Comparison of ENCODE assay signal across 8 cellular contexts in the genomic region with DNA sequence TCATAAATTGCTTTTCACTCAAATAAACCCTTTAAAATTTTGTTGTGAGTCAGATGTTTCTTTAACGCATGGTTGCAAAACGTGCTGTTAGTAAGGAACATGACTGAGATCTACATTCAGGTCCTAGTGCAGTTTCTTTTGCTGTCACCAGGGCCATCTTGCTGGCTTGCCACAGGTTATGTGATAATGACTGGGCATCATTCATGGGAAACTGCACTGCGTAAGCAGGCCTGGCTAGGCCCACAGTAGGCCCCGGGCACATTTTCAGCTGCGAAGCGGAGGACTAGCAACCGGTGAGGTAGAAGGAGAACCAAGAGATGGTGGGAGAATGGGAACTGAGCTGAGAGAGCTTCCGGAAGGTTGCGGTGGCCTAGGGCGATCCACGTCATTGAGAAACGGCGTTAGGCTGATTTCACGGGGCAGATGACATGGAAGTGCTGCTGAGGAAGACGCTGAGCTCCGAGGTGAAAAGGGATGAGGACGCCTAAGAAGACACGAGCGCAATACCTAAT. TPM values are rescaled to one million over a fixed set of nuclear protein-coding genes. Genes with fewer than 3 reads are reported as not detected.
DNase-seq lines count a peak whose midpoint lies in the region; ATAC-seq, FAIRE-seq and TF ChIP-seq lines count a peak whose summit lies in the region.

No MANE protein-coding gene starts in this region.

- H3K79me2 ChIP-seq in Karpas-422 (ENCODE audit: low read length) (no peaks in the 10 kb centered on the region), K562 (ENCODE audit: control insufficient read depth, insufficient read depth, low read length) (no peaks in the 10 kb centered on the region), osteoblast (ENCODE audit: insufficient read depth, low read length) (no peaks in the 10 kb centered on the region)

- H3K9me3 ChIP-seq in Karpas-422 (ENCODE audit: low read length): no peaks in the 10 kb centered on the region
- H3K9me3 ChIP-seq in K562 (replicated peaks; ENCODE audit: control insufficient read depth, insufficient read depth, low read depth, low read length): no peaks in the 10 kb centered on the region
- no peaks in the 10 kb centered on the region for H3K9me3 ChIP-seq in osteoblast (ENCODE audit: low read depth, low read length)
- no peaks in the 10 kb centered on the region for H3K9me3 ChIP-seq in ascending aorta

- ATAC-seq in K562 (no peak), GM18858 (IDR thresholded peaks at IDR 0.05; ENCODE audit: unreplicated experiment) (no peak)

- 85% methylated on average over 11 of the region's 19 CpGs for WGBS in K562 (ENCODE audit: insufficient coverage, low coverage, missing lambda C conversion rate)

- no peaks in the 10 kb centered on the region for H3K9me2 ChIP-seq in Karpas-422 (replicated peaks; ENCODE audit: insufficient read depth, low read length)

- FAIRE-seq in GM12892 (lab: Jason Lieb, UNC) (peak; percentile 96), K562 (lab: Jason Lieb, UNC) (peak; percentile 23)

- BruUV-seq in K562 (replicated peaks; lab: Mats Ljungman, UMichigan): no TSS peak

- peak; percentile 63 for DNase-seq in GM12892 (ENCODE audit: insufficient read length)
- peak; percentile 76 for DNase-seq in Karpas-422
- no peak for DNase-seq in K562 (ENCODE audit: extremely low read depth in 1 of 4, low spot score in 3 of 4)
- peak; percentile 88 for DNase-seq in osteoblast (ENCODE audit: insufficient read length, low spot score, missing footprints)
- DNase-seq in ascending aorta (ENCODE audit: low spot score in 2 of 2): no peak
- DNase-seq in DMS153 (lab: John Stamatoyannopoulos, UW): no peak
- DNase-seq in retina: no peak

- intact Hi-C loops in K562 (cut with micrococcal nuclease): no loop called here
- intact Hi-C loops in ascending aorta (cut with DNase I): no loop called here

- no peaks in the 10 kb centered on the region for H3K27me3 ChIP-seq in Karpas-422 (ENCODE audit: low read length)
- H3K27me3 ChIP-seq in K562 (ENCODE audit: control insufficient read depth in 2 of 2, insufficient read depth in 2 of 2, low read length in 2 of 2): no peaks in the 10 kb centered on the region
- peaks cover 31% of the 10 kb centered on the region for H3K27me3 ChIP-seq in osteoblast (ENCODE audit: insufficient read depth, low read length)
- peaks cover 3% of the 10 kb centered on the region for H3K27me3 ChIP-seq in ascending aorta

- TF ChIP-seq POLR2A in GM12892 (IDR thresholded peaks at IDR 0.05; ENCODE audit: low read depth, low read length) (peak; percentile 71; the same call in 1 of the 2 replicates), K562 (conservative IDR thresholded peaks at IDR 0.05) (no peak)

- no peaks in the 10 kb centered on the region for H3K9me1 ChIP-seq in K562 (ENCODE audit: control insufficient read depth, insufficient read depth, low read length)

- peak overlapping the region; percentile 34 for H3K4me2 ChIP-seq in Karpas-422 (ENCODE audit: low read depth, low read length, poor library complexity, severe bottlenecking)
- no peak overlapping the region for H3K4me2 ChIP-seq in K562 (ENCODE audit: insufficient read depth, low read length)
- no peak overlapping the region for H3K4me2 ChIP-seq in osteoblast (ENCODE audit: insufficient read depth, low read length)

- H4K20me1 ChIP-seq in Karpas-422 (ENCODE audit: insufficient read depth, low read depth, low read length) (no peaks in the 10 kb centered on the region), K562 (replicated peaks; ENCODE audit: control insufficient read depth, insufficient read depth, low read length) (no peaks in the 10 kb centered on the region), osteoblast (ENCODE audit: insufficient read depth, low read length) (no peaks in the 10 kb centered on the region)

- no peak for TF ChIP-seq CTCF in K562 (IDR thresholded peaks at IDR 0.05 in 2 of 3, conservative IDR thresholded peaks at IDR 0.05 in 1 of 3; ENCODE audit: insufficient read depth in 2 of 3, low read depth in 1 of 3, low read length in 3 of 3)
- no peak for TF ChIP-seq CTCF in osteoblast (IDR thresholded peaks at IDR 0.05; ENCODE audit: extremely low read depth, low read depth, low read length)
- peak in 1 of 3 experiments; percentile 9 for TF ChIP-seq CTCF in ascending aorta (IDR thresholded peaks at IDR 0.05)

- H3K27ac ChIP-seq in Karpas-422 (ENCODE audit: low read length) (peak overlapping the region; percentile 96), K562 (ENCODE audit: extremely low read depth, low read depth, low read length) (no peak overlapping the region), osteoblast (ENCODE audit: low read depth, low read length) (no peak overlapping the region), ascending aorta (peak overlapping the region in 1 of 2 donors; percentile 5)

- H3K4me3 ChIP-seq in Karpas-422 (ENCODE audit: low read length) (no peak overlapping the region), K562 (no peak overlapping the region), osteoblast (ENCODE audit: insufficient read depth, low read length) (no peak overlapping the region), ascending aorta (no peak overlapping the region)

- POLR2A ChIA-PET in K562 (lab: Yijun Ruan, JAX): interaction anchor here (0.6 kb wide), 1 partner anchor 17 kb away, joined by 5 read pairs; no protein-coding TSS in a partner anchor

- CTCF ChIA-PET in K562 (lab: Yijun Ruan, JAX; ENCODE audit: low intra/inter-chr PET ratio): no interaction called here

- H3K36me3 ChIP-seq in Karpas-422 (ENCODE audit: insufficient read depth, low read length): no peaks in the 10 kb centered on the region
- no peaks in the 10 kb centered on the region for H3K36me3 ChIP-seq in K562 (ENCODE audit: control insufficient read depth, insufficient read depth, low read length)
- no peaks in the 10 kb centered on the region for H3K36me3 ChIP-seq in osteoblast (ENCODE audit: insufficient read depth, low read length)
- H3K36me3 ChIP-seq in ascending aorta: no peaks in the 10 kb centered on the region

- in situ Hi-C loops in K562 (cut with MboI): no loop called here

- H3K4me1 ChIP-seq in Karpas-422 (ENCODE audit: low read length) (peaks cover 56% of the 10 kb centered on the region), K562 (replicated peaks in 1 of 2; ENCODE audit: control insufficient read depth in 2 of 2, insufficient read depth in 2 of 2, low read length in 2 of 2) (peaks cover 15 to 34% of the 10 kb centered on the region in 2 experiments), osteoblast (ENCODE audit: insufficient read depth, low read length) (peaks cover 23% of the 10 kb centered on the region), ascending aorta (peaks cover 3 to 6% of the 10 kb centered on the region in 2 donors)

- H2AFZ ChIP-seq in Karpas-422 (ENCODE audit: low read length): peak overlapping the region; percentile 96
- H2AFZ ChIP-seq in K562 (ENCODE audit: low read depth, low read length): no peak overlapping the region
- no peak overlapping the region for H2AFZ ChIP-seq in osteoblast (ENCODE audit: low read length)

- TF ChIP-seq EP300 in K562 (IDR thresholded peaks at IDR 0.05; ENCODE audit: low read length): no peak

- H3K9ac ChIP-seq in Karpas-422 (ENCODE audit: low read length): peak overlapping the region; percentile 5; the same call in 1 of the 2 replicates
- no peak overlapping the region for H3K9ac ChIP-seq in K562 (ENCODE audit: insufficient read depth in 1 of 2, low read depth in 2 of 2, low read length in 2 of 2)

- TF ChIP-seq RAD21 in K562 (CRISPR knock-in tag; conservative IDR thresholded peaks at IDR 0.05 in 1 of 2, IDR thresholded peaks at IDR 0.05 in 1 of 2): no peak

RNA-seq across cellular contexts. Expression of a gene that starts 3.2 kb away (rescaled TPM):
- polyA plus RNA-seq in GM12892 (2012; ENCODE audit: missing spikeins): 0.47 TPM
- total RNA-seq in Karpas-422 (2014; rRNA removed; shearing (Covaris generic); ENCODE audit: low replicate concordance): 4.5 and 9.8 TPM in 2 replicates
- total RNA-seq in K562 (2011; cell fraction: chromatin; rRNA removed; ENCODE audit: low replicate concordance): 0.14 and 0.28 TPM in 2 replicates
- total RNA-seq in K562 (2011; cell fraction: nucleolus; rRNA removed): 0.17 and 0.39 TPM in 2 replicates
- total RNA-seq in K562 (2011; cell fraction: nucleoplasm; rRNA removed): 0.22 and 0.31 TPM in 2 replicates
- 0.05 and 0.08 TPM in 2 replicates for total RNA-seq in K562 (2014; rRNA removed)
- not detected in 2 replicates for total RNA-seq in K562 (2014; rRNA removed; fragmentation: Illumina TruSeq; extraction: Trizol)
- total RNA-seq in K562 (2015; rRNA removed; fragmentation: Illumina TruSeq; extraction: Trizol): 0.04 TPM in 2 replicates
- total RNA-seq in K562 (2021): 0.22 TPM in 2 replicates
- polyA plus RNA-seq in K562 (2011; rRNA removed): 0.09 TPM in 1 of 2 replicates, not detected in the other
- polyA plus RNA-seq in K562 (2011; cell fraction: cytosol; rRNA removed): 0.03 and 0.06 TPM in 2 replicates
- 0.11 and 0.27 TPM in 2 replicates for polyA plus RNA-seq in K562 (2011; cell fraction: nucleus; rRNA removed)
- polyA plus RNA-seq in K562 (2012): 0.52 and 46.0 TPM in 2 replicates
- polyA plus RNA-seq in K562 (2014; fragmentation: Illumina TruSeq; extraction: Trizol): 0.04 and 0.22 TPM in 2 replicates
- polyA plus RNA-seq in K562 (2014; fragmentation: Nextera tagmentation; extraction: Ambion mirVana): not detected
- polyA plus RNA-seq in K562 (2014; rRNA removed): 0.07 and 0.15 TPM in 2 replicates
- 0.03 TPM in 1 of 2 replicates, not detected in the other for polyA minus RNA-seq in K562 (2011; rRNA and poly(A)+ RNA removed)
- polyA minus RNA-seq in K562 (2011; cell fraction: cytosol; rRNA and poly(A)+ RNA removed): 0.36 TPM in 1 of 2 replicates, not detected in the other
- polyA minus RNA-seq in K562 (2011; cell fraction: nucleus; rRNA and poly(A)+ RNA removed): 0.13 TPM in 1 of 2 replicates, not detected in the other
- 0.29 and 0.72 TPM in 2 replicates for total RNA-seq in osteoblast
- total RNA-seq in ascending aorta: not detected

RNA-seq across cellular contexts. Expression of a gene that starts 12.7 kb away (rescaled TPM):
- polyA plus RNA-seq in GM12892 (2012; ENCODE audit: missing spikeins): 9.6 TPM
- total RNA-seq in Karpas-422 (2014; rRNA removed; shearing (Covaris generic); ENCODE audit: low replicate concordance): 1.8 and 5.0 TPM in 2 replicates
- 0.30 TPM in 1 of 2 replicates, not detected in the other for total RNA-seq in K562 (2011; cell fraction: chromatin; rRNA removed; ENCODE audit: low replicate concordance)
- 1.3 and 1.4 TPM in 2 replicates for total RNA-seq in K562 (2011; cell fraction: nucleolus; rRNA removed)
- 0.46 TPM in 1 of 2 replicates, not detected in the other for total RNA-seq in K562 (2011; cell fraction: nucleoplasm; rRNA removed)
- total RNA-seq in K562 (2014; rRNA removed) (2.4 and 3.7 TPM in 2 replicates), K562 (2014; rRNA removed; fragmentation: Illumina TruSeq; extraction: Trizol) (not detected in 2 replicates), K562 (2015; rRNA removed; fragmentation: Illumina TruSeq; extraction: Trizol) (not detected in 2 replicates), K562 (2021) (2.6 and 4.0 TPM in 2 replicates), osteoblast (14.4 and 30.0 TPM in 2 replicates), ascending aorta (150 TPM)
- polyA plus RNA-seq in K562 (2011; rRNA removed) (0.17 and 0.27 TPM in 2 replicates), K562 (2014; fragmentation: Illumina TruSeq; extraction: Trizol) (not detected in 2 replicates), K562 (2014; fragmentation: Nextera tagmentation; extraction: Ambion mirVana) (under 1 TPM in 1 of 2 experiments, not detected in 1; 0.03 TPM), K562 (2014; rRNA removed) (2.7 and 2.8 TPM in 2 replicates)
- polyA plus RNA-seq in K562 (2011; cell fraction: cytosol; rRNA removed): 1.0 and 5.9 TPM in 2 replicates
- polyA plus RNA-seq in K562 (2011; cell fraction: nucleus; rRNA removed): 0.77 and 1.7 TPM in 2 replicates
- 2.1 and 4.6 TPM in 2 replicates for polyA plus RNA-seq in K562 (2012)
- not detected in 2 replicates for polyA minus RNA-seq in K562 (2011; rRNA and poly(A)+ RNA removed)
- not detected in 2 replicates for polyA minus RNA-seq in K562 (2011; cell fraction: cytosol; rRNA and poly(A)+ RNA removed)
- polyA minus RNA-seq in K562 (2011; cell fraction: nucleus; rRNA and poly(A)+ RNA removed): 0.67 and 0.94 TPM in 2 replicates

RNA-seq across cellular contexts. Expression of a gene that starts 17.1 kb away (rescaled TPM):
- 2.5 TPM for polyA plus RNA-seq in GM12892 (2012; ENCODE audit: missing spikeins)
- 1.1 and 14.2 TPM in 2 replicates for total RNA-seq in Karpas-422 (2014; rRNA removed; shearing (Covaris generic); ENCODE audit: low replicate concordance)
- total RNA-seq in K562 (2011; cell fraction: chromatin; rRNA removed; ENCODE audit: low replicate concordance): not detected in 2 replicates
- total RNA-seq in K562 (2011; cell fraction: nucleolus; rRNA removed): 1.0 and 3.9 TPM in 2 replicates
- not detected in 2 replicates for total RNA-seq in K562 (2011; cell fraction: nucleoplasm; rRNA removed)
- total RNA-seq in K562 (2014; rRNA removed) (2.2 and 2.6 TPM in 2 replicates), K562 (2014; rRNA removed; fragmentation: Illumina TruSeq; extraction: Trizol) (not detected in 2 replicates), K562 (2015; rRNA removed; fragmentation: Illumina TruSeq; extraction: Trizol) (0.26 and 0.69 TPM in 2 replicates), K562 (2021) (4.0 and 8.9 TPM in 2 replicates), osteoblast (5.1 and 5.6 TPM in 2 replicates), ascending aorta (not detected)
- polyA plus RNA-seq in K562 (2011; rRNA removed) (1.1 and 2.2 TPM in 2 replicates), K562 (2014; fragmentation: Illumina TruSeq; extraction: Trizol) (0.34 TPM in 1 of 2 replicates, not detected in the other), K562 (2014; fragmentation: Nextera tagmentation; extraction: Ambion mirVana) (not detected), K562 (2014; rRNA removed) (1.0 and 2.2 TPM in 2 replicates)
- polyA plus RNA-seq in K562 (2011; cell fraction: cytosol; rRNA removed): 2.9 and 6.2 TPM in 2 replicates
- polyA plus RNA-seq in K562 (2011; cell fraction: nucleus; rRNA removed): 0.51 and 1.7 TPM in 2 replicates
- polyA plus RNA-seq in K562 (2012): 1.7 and 7.0 TPM in 2 replicates
- not detected in 2 replicates for polyA minus RNA-seq in K562 (2011; rRNA and poly(A)+ RNA removed)
- polyA minus RNA-seq in K562 (2011; cell fraction: cytosol; rRNA and poly(A)+ RNA removed): 1.2 TPM in 1 of 2 replicates, not detected in the other
- 0.89 and 1.2 TPM in 2 replicates for polyA minus RNA-seq in K562 (2011; cell fraction: nucleus; rRNA and poly(A)+ RNA removed)

RNA-seq across cellular contexts. Expression of a gene that starts 20.2 kb away (rescaled TPM):
- polyA plus RNA-seq in GM12892 (2012; ENCODE audit: missing spikeins): 0.87 TPM
- total RNA-seq in Karpas-422 (2014; rRNA removed; shearing (Covaris generic); ENCODE audit: low replicate concordance): not detected in 2 replicates
- total RNA-seq in K562 (2011; cell fraction: chromatin; rRNA removed; ENCODE audit: low replicate concordance): not detected in 2 replicates
- total RNA-seq in K562 (2011; cell fraction: nucleolus; rRNA removed): not detected in 2 replicates
- total RNA-seq in K562 (2011; cell fraction: nucleoplasm; rRNA removed): not detected in 2 replicates
- not detected in 2 replicates for total RNA-seq in K562 (2014; rRNA removed)
- total RNA-seq in K562 (2014; rRNA removed; fragmentation: Illumina TruSeq; extraction: Trizol): not detected in 2 replicates
- not detected in 2 replicates for total RNA-seq in K562 (2015; rRNA removed; fragmentation: Illumina TruSeq; extraction: Trizol)
- total RNA-seq in K562 (2021): not detected in 2 replicates
- polyA plus RNA-seq in K562 (2011; rRNA removed): not detected in 2 replicates
- 1.8 TPM in 1 of 2 replicates, not detected in the other for polyA plus RNA-seq in K562 (2011; cell fraction: cytosol; rRNA removed)
- polyA plus RNA-seq in K562 (2011; cell fraction: nucleus; rRNA removed): 0.38 TPM in 1 of 2 replicates, not detected in the other
- polyA plus RNA-seq in K562 (2012): 0.23 and 1.1 TPM in 2 replicates
- not detected in 2 replicates for polyA plus RNA-seq in K562 (2014; fragmentation: Illumina TruSeq; extraction: Trizol)
- polyA plus RNA-seq in K562 (2014; fragmentation: Nextera tagmentation; extraction: Ambion mirVana): under 1 TPM in 1 of 2 experiments, not detected in 1; 0.56 TPM
- polyA plus RNA-seq in K562 (2014; rRNA removed): not detected in 2 replicates
- polyA minus RNA-seq in K562 (2011; rRNA and poly(A)+ RNA removed): not detected in 2 replicates
- polyA minus RNA-seq in K562 (2011; cell fraction: cytosol; rRNA and poly(A)+ RNA removed): not detected in 2 replicates
- polyA minus RNA-seq in K562 (2011; cell fraction: nucleus; rRNA and poly(A)+ RNA removed): not detected in 2 replicates
- total RNA-seq in osteoblast: not detected in 2 replicates
- not detected for total RNA-seq in ascending aorta

RNA-seq across cellular contexts. Expression of a gene that starts 34.4 kb away (rescaled TPM):
- polyA plus RNA-seq in GM12892 (2012; ENCODE audit: missing spikeins): 29.4 TPM
- 24.6 and 53.5 TPM in 2 replicates for total RNA-seq in Karpas-422 (2014; rRNA removed; shearing (Covaris generic); ENCODE audit: low replicate concordance)
- 73.5 and 259 TPM in 2 replicates for total RNA-seq in K562 (2011; cell fraction: chromatin; rRNA removed; ENCODE audit: low replicate concordance)
- total RNA-seq in K562 (2011; cell fraction: nucleolus; rRNA removed): 203 and 218 TPM in 2 replicates
- 91.6 and 121 TPM in 2 replicates for total RNA-seq in K562 (2011; cell fraction: nucleoplasm; rRNA removed)
- 72.3 and 79.2 TPM in 2 replicates for total RNA-seq in K562 (2014; rRNA removed)
- total RNA-seq in K562 (2014; rRNA removed; fragmentation: Illumina TruSeq; extraction: Trizol): 20.2 and 24.3 TPM in 2 replicates
- total RNA-seq in K562 (2015; rRNA removed; fragmentation: Illumina TruSeq; extraction: Trizol): 40.5 and 42.9 TPM in 2 replicates
- total RNA-seq in K562 (2021): 83.2 and 88.6 TPM in 2 replicates
- polyA plus RNA-seq in K562 (2011; rRNA removed): 31.2 and 43.9 TPM in 2 replicates
- polyA plus RNA-seq in K562 (2011; cell fraction: cytosol; rRNA removed): 48.1 and 62.5 TPM in 2 replicates
- polyA plus RNA-seq in K562 (2011; cell fraction: nucleus; rRNA removed): 140 and 169 TPM in 2 replicates
- polyA plus RNA-seq in K562 (2012): 46.4 and 80.8 TPM in 2 replicates
- 32.4 and 44.0 TPM in 2 replicates for polyA plus RNA-seq in K562 (2014; fragmentation: Illumina TruSeq; extraction: Trizol)
- polyA plus RNA-seq in K562 (2014; fragmentation: Nextera tagmentation; extraction: Ambion mirVana): 10 to 100 TPM in 1 of 2 experiments, 1 to 10 TPM in 1; 3.6 to 10.0 TPM
- 63.3 and 67.1 TPM in 2 replicates for polyA plus RNA-seq in K562 (2014; rRNA removed)
- polyA minus RNA-seq in K562 (2011; rRNA and poly(A)+ RNA removed): 20.3 and 21.0 TPM in 2 replicates
- polyA minus RNA-seq in K562 (2011; cell fraction: cytosol; rRNA and poly(A)+ RNA removed): 44.2 and 53.0 TPM in 2 replicates
- polyA minus RNA-seq in K562 (2011; cell fraction: nucleus; rRNA and poly(A)+ RNA removed): 37.6 and 55.5 TPM in 2 replicates
- 24.2 and 27.5 TPM in 2 replicates for total RNA-seq in osteoblast
- total RNA-seq in ascending aorta: 41.7 TPM

Comparison
In these comparisons a context has a peak if more than half of its experiments do, and no peak if none do; other contexts are left out.
1. DNase-seq: peak in GM12892 (single experiment), Karpas-422 (single experiment) and osteoblast (single experiment); none in K562 (0 of 4), ascending aorta (0 of 2), DMS153 (single experiment) and retina (single experiment).